Comparison of ENCODE assay signal across 1 cellular context in the genomic region with DNA sequence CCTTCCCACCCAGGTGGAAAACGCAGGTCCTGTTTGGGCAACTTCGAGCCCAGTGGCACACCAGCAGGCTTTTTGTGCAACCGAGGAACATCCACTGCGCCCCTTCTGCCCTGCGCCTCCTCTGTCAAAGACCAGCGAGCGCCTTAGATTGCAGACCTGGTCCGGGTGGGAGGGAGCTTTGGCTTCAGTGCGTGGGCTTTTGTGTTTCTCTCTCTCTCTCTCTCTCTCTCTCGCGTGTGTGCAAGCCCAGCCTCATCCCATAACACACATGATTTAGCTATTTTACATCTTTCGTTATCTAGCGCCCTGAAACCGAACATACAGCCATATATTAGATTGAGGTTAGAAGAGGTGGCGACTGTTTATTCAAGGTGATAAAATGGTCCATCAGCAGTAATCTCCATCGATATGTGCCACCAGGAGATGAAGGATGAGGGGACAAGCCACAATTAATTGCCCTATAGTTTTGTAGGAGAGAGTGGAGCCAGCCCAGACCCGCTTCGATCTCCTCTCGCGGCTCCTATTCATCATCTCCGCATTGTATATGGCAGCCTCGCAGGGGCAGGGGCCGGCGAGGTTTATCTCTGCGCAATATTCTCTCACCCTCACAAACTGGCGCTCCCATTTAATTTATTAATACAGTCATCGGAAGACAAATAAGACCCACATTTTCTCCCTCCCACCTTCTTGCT.
TF ChIP-seq lines count a peak whose summit lies in the region.

No MANE protein-coding gene starts in this region.

TF ChIP-seq in GM23338, 12 proteins besides CTCF, POLR2A, EP300 and RAD21 (continued from another document):
- TF ChIP-seq, protein P1, sequence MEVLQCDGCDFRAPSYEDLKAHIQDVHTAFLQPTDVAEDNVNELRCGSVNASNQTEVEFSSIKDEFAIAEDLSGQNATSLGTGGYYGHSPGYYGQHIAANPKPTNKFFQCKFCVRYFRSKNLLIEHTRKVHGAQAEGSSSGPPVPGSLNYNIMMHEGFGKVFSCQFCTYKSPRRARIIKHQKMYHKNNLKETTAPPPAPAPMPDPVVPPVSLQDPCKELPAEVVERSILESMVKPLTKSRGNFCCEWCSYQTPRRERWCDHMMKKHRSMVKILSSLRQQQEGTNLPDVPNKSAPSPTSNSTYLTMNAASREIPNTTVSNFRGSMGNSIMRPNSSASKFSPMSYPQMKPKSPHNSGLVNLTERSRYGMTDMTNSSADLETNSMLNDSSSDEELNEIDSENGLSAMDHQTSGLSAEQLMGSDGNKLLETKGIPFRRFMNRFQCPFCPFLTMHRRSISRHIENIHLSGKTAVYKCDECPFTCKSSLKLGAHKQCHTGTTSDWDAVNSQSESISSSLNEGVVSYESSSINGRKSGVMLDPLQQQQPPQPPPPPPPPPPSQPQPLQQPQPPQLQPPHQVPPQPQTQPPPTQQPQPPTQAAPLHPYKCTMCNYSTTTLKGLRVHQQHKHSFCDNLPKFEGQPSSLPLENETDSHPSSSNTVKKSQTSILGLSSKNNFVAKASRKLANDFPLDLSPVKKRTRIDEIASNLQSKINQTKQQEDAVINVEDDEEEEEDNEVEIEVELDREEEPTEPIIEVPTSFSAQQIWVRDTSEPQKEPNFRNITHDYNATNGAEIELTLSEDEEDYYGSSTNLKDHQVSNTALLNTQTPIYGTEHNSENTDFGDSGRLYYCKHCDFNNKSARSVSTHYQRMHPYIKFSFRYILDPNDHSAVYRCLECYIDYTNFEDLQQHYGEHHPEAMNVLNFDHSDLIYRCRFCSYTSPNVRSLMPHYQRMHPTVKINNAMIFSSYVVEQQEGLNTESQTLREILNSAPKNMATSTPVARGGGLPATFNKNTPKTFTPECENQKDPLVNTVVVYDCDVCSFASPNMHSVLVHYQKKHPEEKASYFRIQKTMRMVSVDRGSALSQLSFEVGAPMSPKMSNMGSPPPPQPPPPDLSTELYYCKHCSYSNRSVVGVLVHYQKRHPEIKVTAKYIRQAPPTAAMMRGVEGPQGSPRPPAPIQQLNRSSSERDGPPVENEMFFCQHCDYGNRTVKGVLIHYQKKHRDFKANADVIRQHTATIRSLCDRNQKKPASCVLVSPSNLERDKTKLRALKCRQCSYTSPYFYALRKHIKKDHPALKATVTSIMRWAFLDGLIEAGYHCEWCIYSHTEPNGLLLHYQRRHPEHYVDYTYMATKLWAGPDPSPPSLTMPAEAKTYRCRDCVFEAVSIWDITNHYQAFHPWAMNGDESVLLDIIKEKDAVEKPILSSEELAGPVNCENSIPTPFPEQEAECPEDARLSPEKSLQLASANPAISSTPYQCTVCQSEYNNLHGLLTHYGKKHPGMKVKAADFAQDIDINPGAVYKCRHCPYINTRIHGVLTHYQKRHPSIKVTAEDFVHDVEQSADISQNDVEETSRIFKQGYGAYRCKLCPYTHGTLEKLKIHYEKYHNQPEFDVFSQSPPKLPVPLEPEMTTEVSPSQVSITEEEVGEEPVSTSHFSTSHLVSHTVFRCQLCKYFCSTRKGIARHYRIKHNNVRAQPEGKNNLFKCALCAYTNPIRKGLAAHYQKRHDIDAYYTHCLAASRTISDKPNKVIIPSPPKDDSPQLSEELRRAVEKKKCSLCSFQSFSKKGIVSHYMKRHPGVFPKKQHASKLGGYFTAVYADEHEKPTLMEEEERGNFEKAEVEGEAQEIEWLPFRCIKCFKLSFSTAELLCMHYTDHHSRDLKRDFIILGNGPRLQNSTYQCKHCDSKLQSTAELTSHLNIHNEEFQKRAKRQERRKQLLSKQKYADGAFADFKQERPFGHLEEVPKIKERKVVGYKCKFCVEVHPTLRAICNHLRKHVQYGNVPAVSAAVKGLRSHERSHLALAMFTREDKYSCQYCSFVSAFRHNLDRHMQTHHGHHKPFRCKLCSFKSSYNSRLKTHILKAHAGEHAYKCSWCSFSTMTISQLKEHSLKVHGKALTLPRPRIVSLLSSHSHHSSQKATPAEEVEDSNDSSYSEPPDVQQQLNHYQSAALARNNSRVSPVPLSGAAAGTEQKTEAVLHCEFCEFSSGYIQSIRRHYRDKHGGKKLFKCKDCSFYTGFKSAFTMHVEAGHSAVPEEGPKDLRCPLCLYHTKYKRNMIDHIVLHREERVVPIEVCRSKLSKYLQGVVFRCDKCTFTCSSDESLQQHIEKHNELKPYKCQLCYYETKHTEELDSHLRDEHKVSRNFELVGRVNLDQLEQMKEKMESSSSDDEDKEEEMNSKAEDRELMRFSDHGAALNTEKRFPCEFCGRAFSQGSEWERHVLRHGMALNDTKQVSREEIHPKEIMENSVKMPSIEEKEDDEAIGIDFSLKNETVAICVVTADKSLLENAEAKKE (CRISPR knock-in tag; IDR thresholded peaks at IDR 0.05) = no peak
- TF ChIP-seq ZNF331 (CRISPR knock-in tag; IDR thresholded peaks at IDR 0.05; ENCODE audit: low read depth) = no peak
